Comparison of ENCODE assay signal across 1 cellular context in genomic region chr22:30640361-30640760, GRCh38.
TF ChIP-seq lines count a peak whose summit lies in the region.

No MANE protein-coding gene starts in this region.

TF ChIP-seq in IMR-90, 13 proteins besides CTCF, POLR2A, EP300 and RAD21 (continued from another document):
- TF ChIP-seq USF2 (IDR thresholded peaks at IDR 0.05; ENCODE audit: low read depth, low read length) (no peak), NFE2L2 (IDR thresholded peaks at IDR 0.05; ENCODE audit: low read depth, low read length) (no peak), CEBPB (IDR thresholded peaks at IDR 0.05; ENCODE audit: low read depth, low read length) (no peak), RFX5 (IDR thresholded peaks at IDR 0.05; ENCODE audit: low read depth, low read length) (no peak), RCOR1 (IDR thresholded peaks at IDR 0.05; ENCODE audit: insufficient replicate concordance, low read length) (no peak), CHD1 (IDR thresholded peaks at IDR 0.05; ENCODE audit: low read depth, low read length) (no peak)
